Comparison of ENCODE assay signal across 19 cellular contexts in the genomic region with DNA sequence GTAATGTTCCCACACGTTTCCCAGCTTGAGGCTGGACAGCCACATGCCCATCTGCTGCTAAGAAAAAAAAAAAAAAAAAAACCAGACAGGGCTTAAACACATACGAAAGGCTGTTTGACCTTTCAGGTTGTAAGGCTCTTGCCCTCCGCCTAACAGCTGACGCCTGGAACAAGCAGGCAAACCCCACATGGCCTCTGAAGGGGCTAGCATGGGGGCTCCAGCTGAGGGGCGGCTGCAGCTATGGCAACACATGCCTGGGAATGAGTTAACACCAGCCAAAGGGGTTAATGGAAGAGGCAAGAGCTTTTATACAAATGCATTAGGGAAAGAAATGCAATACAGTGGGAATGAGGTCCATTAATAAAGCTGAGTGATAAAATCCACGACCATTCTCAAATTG.
"Had no signal": no experiment of that assay in that cellular context is flagged by ENCODE, and none has a peak within 500 bp of the region (broad histone marks: within the 10 kb centered on the region; RNA-seq: fewer than 3 reads in every experiment).

No MANE protein-coding gene starts in this region.

- H3K4me1 Mint-ChIP-seq: naive thymus-derived CD8-positive, alpha-beta T cell; stimulated activated memory B cell treated with anti-CD40 and anti-IgM and Interleukin-4, amounts not matched to agents 10 μg/mL and 1 μg/mL and 100 μg/mL, for 72 hours had no signal

- ATAC-seq: esophagus mucosa; heart right ventricle; left lobe of liver; mucosa of descending colon; naive thymus-derived CD8-positive, alpha-beta T cell; psoas muscle; sciatic nerve; stimulated activated memory B cell treated with anti-CD40 and anti-IgM and Interleukin-4, amounts not matched to agents 10 μg/mL and 1 μg/mL and 100 μg/mL, for 72 hours had no signal

- H3K9me3 Mint-ChIP-seq: naive thymus-derived CD8-positive, alpha-beta T cell; stimulated activated memory B cell treated with anti-CD40 and anti-IgM and Interleukin-4, amounts not matched to agents 10 μg/mL and 1 μg/mL and 100 μg/mL, for 72 hours; stimulated activated naive CD8-positive, alpha-beta T cell treated with anti-CD3 and anti-CD28 coated beads, Interleukin-15, Interleukin-2, amounts not matched to agents 100 ng/mL and 50 ng/mL, for 24 hours had no signal

- H3K4me3 Mint-ChIP-seq: naive thymus-derived CD8-positive, alpha-beta T cell; stimulated activated memory B cell treated with anti-CD40 and anti-IgM and Interleukin-4, amounts not matched to agents 10 μg/mL and 1 μg/mL and 100 μg/mL, for 72 hours; stimulated activated naive CD8-positive, alpha-beta T cell treated with anti-CD3 and anti-CD28 coated beads, Interleukin-15, Interleukin-2, amounts not matched to agents 100 ng/mL and 50 ng/mL, for 24 hours had no signal

- H3K27me3 Mint-ChIP-seq: naive thymus-derived CD8-positive, alpha-beta T cell; stimulated activated memory B cell treated with anti-CD40 and anti-IgM and Interleukin-4, amounts not matched to agents 10 μg/mL and 1 μg/mL and 100 μg/mL, for 72 hours; stimulated activated naive CD8-positive, alpha-beta T cell treated with anti-CD3 and anti-CD28 coated beads, Interleukin-15, Interleukin-2, amounts not matched to agents 100 ng/mL and 50 ng/mL, for 24 hours had no signal

- DNase-seq: effector CD8-positive, alpha-beta T cell; heart right ventricle; kidney glomerular epithelial cell; mammary epithelial cell; mucosa of descending colon; naive thymus-derived CD8-positive, alpha-beta T cell; psoas muscle; spleen; stimulated activated CD4-positive, alpha-beta T cell treated with anti-CD3 and anti-CD28 coated beads, Interleukin-15, amount 100 ng/mL, for 24 hours; stimulated activated CD4-positive, alpha-beta T cell treated with anti-CD3 and anti-CD28 coated beads, Interleukin-1b, Interleukin-23, amount 100 ng/mL, for 48 hours; stimulated activated CD4-positive, alpha-beta T cell treated with anti-CD3 and anti-CD28 coated beads, Interleukin-4, amount 100 ng/mL, for 24 hours; tibial artery; upper lobe of left lung; uterus had no signal

- H3K27ac Mint-ChIP-seq: naive thymus-derived CD8-positive, alpha-beta T cell; stimulated activated memory B cell treated with anti-CD40 and anti-IgM and Interleukin-4, amounts not matched to agents 10 μg/mL and 1 μg/mL and 100 μg/mL, for 72 hours; stimulated activated naive CD8-positive, alpha-beta T cell treated with anti-CD3 and anti-CD28 coated beads, Interleukin-15, Interleukin-2, amounts not matched to agents 100 ng/mL and 50 ng/mL, for 24 hours had no signal
